19 cellular contexts compared by ENCODE assay signal in genomic region chr15:34663101-34663500, GRCh38.
"Had no signal": no experiment of that assay in that cellular context is flagged by ENCODE, and none has a peak within 500 bp of the region (broad histone marks: within the 10 kb centered on the region; RNA-seq: fewer than 3 reads in every experiment).

No MANE protein-coding gene starts in this region.

- H3K4me1 ChIP-seq: Peyer's patch, SJCRH30 had no signal

- H3K36me3 ChIP-seq: Peyer's patch, SJCRH30 had no signal

- H2AFZ ChIP-seq: PC-9 had no signal

- H3K27me3 ChIP-seq: Peyer's patch, SJCRH30 had no signal

- H3K27ac ChIP-seq: PC-9, Peyer's patch, SJCRH30, SK-N-MC had no signal

- H3K9me3 ChIP-seq: Peyer's patch, SJCRH30 had no signal

- H3K4me3 ChIP-seq: PC-9, Peyer's patch, SJCRH30, SK-N-MC had no signal

- H3K4me2 ChIP-seq: PC-9 had no signal

- DNase-seq: Karpas-422, KG1, MM.1S, NCI-H1092 treated with DMSO at 0.1 percent for 48 hours, NCI-H1436, NCI-H187, NCI-H2029, NCI-H2081 treated with DMSO at 0.1 percent for 48 hours, NCI-H2171, NCI-H226, NCI-H446, NCI-H510A, NCI-H524 treated with DMSO at 0.1 percent for 48 hours, PC-9, Peyer's patch, RPMI8226, SHP77, SJCRH30 had no signal
